ENCODE assay signal across 1 cellular context in genomic region chr22:24009227-24010017, GRCh38.
A peak's percentile ranks its signal among the peaks of the same experiment; 100 is the strongest.
TF ChIP-seq lines count a peak whose summit lies in the region.

No MANE protein-coding gene starts in this region.

TF ChIP-seq in HepG2, 621 proteins besides CTCF, POLR2A, EP300 and RAD21 (continued from another document):
- peak; percentile 34; the same call in 1 of the 2 replicates for TF ChIP-seq ARID4A (CRISPR knock-in tag; IDR thresholded peaks at IDR 0.05; ENCODE audit: borderline replicate concordance)
- no peak for TF ChIP-seq GABPB1 (CRISPR knock-in tag; IDR thresholded peaks at IDR 0.05)
- TF ChIP-seq ZNF225 (CRISPR knock-in tag; IDR thresholded peaks at IDR 0.05), result no peak
- TF ChIP-seq SRF (IDR thresholded peaks at IDR 0.05; ENCODE audit: low read depth, low read length), result peak; percentile 90
- no peak for TF ChIP-seq YEATS4 (CRISPR knock-in tag; IDR thresholded peaks at IDR 0.05; ENCODE audit: borderline replicate concordance)
- no peak for TF ChIP-seq ZMAT5 (CRISPR knock-in tag; IDR thresholded peaks at IDR 0.05; ENCODE audit: borderline replicate concordance, low read depth)
- TF ChIP-seq EZH2 (conservative IDR thresholded peaks at IDR 0.05; ENCODE audit: low read depth, low read length), result no peak
- TF ChIP-seq, protein P1, sequence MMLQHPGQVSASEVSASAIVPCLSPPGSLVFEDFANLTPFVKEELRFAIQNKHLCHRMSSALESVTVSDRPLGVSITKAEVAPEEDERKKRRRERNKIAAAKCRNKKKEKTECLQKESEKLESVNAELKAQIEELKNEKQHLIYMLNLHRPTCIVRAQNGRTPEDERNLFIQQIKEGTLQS (CRISPR knock-in tag; IDR thresholded peaks at IDR 0.05), result no peak
- TF ChIP-seq ARNTL (CRISPR knock-in tag; IDR thresholded peaks at IDR 0.05), result 0 out of 2 replicates have a peak, but pooled peaks have one; percentile 6
- TF ChIP-seq ZMYM3 (CRISPR knock-in tag; IDR thresholded peaks at IDR 0.05), result 0 out of 2 replicates have a peak, but pooled peaks have one; percentile 36
- peak; percentile 83 for TF ChIP-seq HNF4A (CRISPR knock-in tag; IDR thresholded peaks at IDR 0.05)
- TF ChIP-seq ARNT2 (CRISPR knock-in tag; IDR thresholded peaks at IDR 0.05; ENCODE audit: low read depth), result peak; percentile 28; the same call in 1 of the 2 replicates
